ENCODE assay signal across 19 cellular contexts in genomic region chr14:90784621-90785270, GRCh38.
"Had no signal": no experiment of that assay in that cellular context is flagged by ENCODE, and none has a peak within 500 bp of the region (broad histone marks: within the 10 kb centered on the region; RNA-seq: fewer than 3 reads in every experiment).

No MANE protein-coding gene starts in this region.

- H3K27me3 ChIP-seq: SJCRH30 had no signal

- H3K4me1 Mint-ChIP-seq: activated CD4-positive, alpha-beta T cell treated with anti-CD3 and anti-CD28 coated beads, Interleukin-2, amount 10 ng/mL, durations not matched to agents 7 days and 5 days; activated naive CD4-positive, alpha-beta T cell treated with anti-CD3 and anti-CD28 coated beads, Interleukin-2, amount 50 U/mL, for 24 hours; brain had no signal

- H3K4me3 ChIP-seq: SJCRH30 had no signal

- DNase-seq: activated CD4-positive, alpha-beta memory T cell treated with anti-CD3 and anti-CD28 coated beads for 36 hours; activated CD4-positive, alpha-beta T cell treated with anti-CD3 and anti-CD28 coated beads, Interleukin-2, amount 10 ng/mL, durations not matched to agents 7 days and 5 days; activated CD4-positive, CD25-positive, alpha-beta regulatory T cell; activated effector memory CD4-positive, alpha-beta T cell treated with Interleukin-2 at 50 U/mL for 16 hours; activated naive CD4-positive, alpha-beta T cell; NCI-H1048; NCI-H146; NCI-H2029; NCI-H2107; NCI-H2171 treated with DMSO at 0.1 percent for 48 hours; NCI-H345; NCI-H510A; NCI-H526 treated with DMSO at 0.1 percent for 48 hours; SJCRH30; SK-N-SH; T-helper 1 cell had no signal

- H3K9me3 Mint-ChIP-seq: activated CD4-positive, alpha-beta memory T cell treated with anti-CD3 and anti-CD28 coated beads for 36 hours; activated CD4-positive, alpha-beta T cell treated with anti-CD3 and anti-CD28 coated beads, Interleukin-2, amount 10 ng/mL, durations not matched to agents 7 days and 5 days; activated naive CD4-positive, alpha-beta T cell treated with anti-CD3 and anti-CD28 coated beads, Interleukin-2, amount 50 U/mL, for 24 hours; brain had no signal

- H3K27ac Mint-ChIP-seq: activated CD4-positive, alpha-beta memory T cell treated with anti-CD3 and anti-CD28 coated beads for 36 hours; activated CD4-positive, alpha-beta T cell treated with anti-CD3 and anti-CD28 coated beads, Interleukin-2, amount 10 ng/mL, durations not matched to agents 7 days and 5 days; activated naive CD4-positive, alpha-beta T cell treated with anti-CD3 and anti-CD28 coated beads, Interleukin-2, amount 50 U/mL, for 24 hours; brain had no signal

- H3K36me3 Mint-ChIP-seq: activated CD4-positive, alpha-beta memory T cell treated with anti-CD3 and anti-CD28 coated beads for 36 hours; activated naive CD4-positive, alpha-beta T cell treated with anti-CD3 and anti-CD28 coated beads, Interleukin-2, amount 50 U/mL, for 24 hours had no signal

- H3K27me3 Mint-ChIP-seq: activated CD4-positive, alpha-beta memory T cell treated with anti-CD3 and anti-CD28 coated beads for 36 hours; activated CD4-positive, alpha-beta T cell treated with anti-CD3 and anti-CD28 coated beads, Interleukin-2, amount 10 ng/mL, durations not matched to agents 7 days and 5 days; activated naive CD4-positive, alpha-beta T cell treated with anti-CD3 and anti-CD28 coated beads, Interleukin-2, amount 50 U/mL, for 24 hours; brain had no signal

- ATAC-seq: Right ventricle myocardium inferior had no signal

- H3K4me3 Mint-ChIP-seq: activated CD4-positive, alpha-beta memory T cell treated with anti-CD3 and anti-CD28 coated beads for 36 hours; activated CD4-positive, alpha-beta T cell treated with anti-CD3 and anti-CD28 coated beads, Interleukin-2, amount 10 ng/mL, durations not matched to agents 7 days and 5 days; activated naive CD4-positive, alpha-beta T cell treated with anti-CD3 and anti-CD28 coated beads, Interleukin-2, amount 50 U/mL, for 24 hours; brain had no signal
